8 cellular contexts compared by ENCODE assay signal in genomic region chr7:151631149-151631967, GRCh38.
DNase-seq lines count a peak whose midpoint lies in the region; ATAC-seq and TF ChIP-seq lines count a peak whose summit lies in the region.

No MANE protein-coding gene starts in this region.

- ATAC-seq in GM18519 (IDR thresholded peaks at IDR 0.05; ENCODE audit: low FRiP score, unreplicated experiment) (peak; percentile 18), HG03439 (IDR thresholded peaks at IDR 0.05; ENCODE audit: unreplicated experiment) (peak; percentile 30)

- H3K4me3 ChIP-seq in BJ (ENCODE audit: low read depth, low read length) (peak overlapping the region; percentile 73), SJCRH30 (peak overlapping the region; percentile 66), dorsolateral prefrontal cortex (peak overlapping the region; percentile 46 to 86 (median 74)), mucosa of stomach (ENCODE audit: low read length) (peak overlapping the region; percentile 17)

- POLR2A ChIA-PET in BJ (lab: Charles Lee): no interaction called here

- no peak overlapping the region for H3K27ac ChIP-seq in SJCRH30
- H3K27ac ChIP-seq in dorsolateral prefrontal cortex: peak overlapping the region in 57 of 59 donors; percentile 26 to 95 (median 80)

- CTCF ChIA-PET in BJ (lab: Yijun Ruan, JAX): interaction anchor here (0.6 to 4.8 kb wide), 32 partner anchors 8 to 310 kb away, joined by 3 to 29 read pairs (median 4); no protein-coding TSS in a partner anchor

- no peak for DNase-seq in BJ (ENCODE audit: low read depth)
- DNase-seq in SJCRH30: peak; percentile 34 to 55
- DNase-seq in dorsolateral prefrontal cortex: peak in 1 of 10 donors; percentile 33
- no peak for DNase-seq in GM10266 (ENCODE audit: extremely low spot score)
- DNase-seq in HuH-7 (ENCODE audit: low spot score): no peak

- H3K9me3 ChIP-seq in SJCRH30 (replicated peaks) (peaks cover 5% of the 10 kb centered on the region; the same call in 1 of the 2 replicates), mucosa of stomach (ENCODE audit: control insufficient read depth, low read length) (no peaks in the 10 kb centered on the region)

- peak overlapping the region; percentile 56 for H3K9ac ChIP-seq in mucosa of stomach (ENCODE audit: low read length)

- H3K27me3 ChIP-seq in BJ (ENCODE audit: control insufficient read depth, insufficient read depth, low read length) (no peaks in the 10 kb centered on the region), SJCRH30 (no peaks in the 10 kb centered on the region), dorsolateral prefrontal cortex (no peaks in the 10 kb centered on the region), mucosa of stomach (ENCODE audit: control insufficient read depth, insufficient read depth, low read length) (no peaks in the 10 kb centered on the region)

- H3K36me3 ChIP-seq in BJ (ENCODE audit: control insufficient read depth, insufficient read depth, low read length) (no peaks in the 10 kb centered on the region), SJCRH30 (0 out of 2 replicates have a peak, but pooled peaks cover 2% of the 10 kb centered on the region), mucosa of stomach (ENCODE audit: control insufficient read depth, insufficient read depth, low read length) (no peaks in the 10 kb centered on the region)

- intact Hi-C loops in dorsolateral prefrontal cortex (cut with DNase I): loop anchor here (5.0 to 10.0 kb wide), 3 partner anchors 114 to 267 kb away; partner anchors contain the start of gene RHEB (in 1 of the 2)

- TF ChIP-seq CTCF in BJ (IDR thresholded peaks at IDR 0.05; ENCODE audit: insufficient read depth, low read depth, low read length): no peak
- peak in 5 of 56 donors; percentile 1 to 20 (median 14) for TF ChIP-seq CTCF in dorsolateral prefrontal cortex (IDR thresholded peaks at IDR 0.05 in 54 of 56, conservative IDR thresholded peaks at IDR 0.05 in 2 of 56; ENCODE audit: low read depth in 1 of 56, partially characterized antibody in 56 of 56)
- TF ChIP-seq CTCF in GM10266 (IDR thresholded peaks at IDR 0.05; ENCODE audit: control insufficient read depth, insufficient read depth, low read depth, missing control alignments): no peak

- H3K4me1 ChIP-seq in SJCRH30 (peaks cover 9% of the 10 kb centered on the region), mucosa of stomach (ENCODE audit: control insufficient read depth, insufficient read depth, low read length) (peaks cover 5% of the 10 kb centered on the region)

Comparison
In these comparisons a context has a peak if more than half of its experiments do, and no peak if none do; other contexts are left out.
1. DNase-seq: peak in SJCRH30 (2 of 2); none in BJ (single experiment), GM10266 (single experiment) and HuH-7 (single experiment).
2. H3K4me3 ChIP-seq: peak in every context shown above with its lines; median percentile 74 in dorsolateral prefrontal cortex; 73 in BJ; 66 in SJCRH30; 17 in mucosa of stomach.